ENCODE assay signal across 11 cellular contexts in the genomic region with DNA sequence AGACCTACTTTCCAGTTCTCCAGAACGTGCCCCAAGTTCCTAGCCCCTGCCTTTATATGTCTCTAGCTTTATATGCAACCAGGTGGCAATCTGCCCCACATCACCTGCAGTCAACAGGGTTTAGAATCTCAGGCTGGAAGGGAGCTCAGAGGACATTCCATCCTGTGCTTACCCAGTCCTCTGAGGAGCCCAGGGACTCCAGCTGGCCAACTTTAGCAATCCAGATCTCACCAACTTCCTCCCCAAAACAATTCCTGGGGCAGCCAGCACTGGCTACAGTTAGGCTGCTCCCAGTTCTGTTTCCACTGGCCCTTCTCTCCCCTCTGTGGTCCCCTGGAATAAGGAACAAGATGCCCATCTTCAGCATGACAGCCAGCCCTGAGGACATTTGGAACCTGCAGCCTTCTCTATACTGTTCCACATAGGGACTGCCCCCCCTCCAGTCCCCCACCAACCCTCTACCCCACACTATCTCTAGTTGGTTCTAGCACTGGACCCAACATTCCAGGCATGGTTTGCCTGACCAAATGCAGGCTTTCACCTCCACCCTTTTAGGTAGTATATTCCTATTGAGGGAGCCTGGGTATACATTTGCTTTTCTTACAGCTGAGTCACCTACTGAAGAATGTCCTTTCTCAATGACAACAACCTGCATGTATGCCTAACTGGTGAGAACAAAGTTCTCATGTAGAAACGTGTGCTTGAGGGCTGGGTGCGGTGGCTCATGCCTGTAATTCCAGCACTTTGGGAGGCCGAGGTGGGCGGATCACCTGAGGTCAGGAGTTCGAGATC. TPM values are rescaled to one million over a fixed set of nuclear protein-coding genes. Genes with fewer than 3 reads are reported as not detected.
DNase-seq lines count a peak whose midpoint lies in the region; ATAC-seq and TF ChIP-seq lines count a peak whose summit lies in the region.
"Had no signal": no experiment of that assay in that cellular context is flagged by ENCODE, and none has a peak within 500 bp of the region (broad histone marks: within the 10 kb centered on the region; RNA-seq: fewer than 3 reads in every experiment).

No MANE protein-coding gene starts in this region.

- peaks cover 23% of the 10 kb centered on the region; the same call in 1 of the 2 replicates for H3K79me2 ChIP-seq in OCI-LY7 (ENCODE audit: insufficient read depth, low read depth, low read length)

- H3K4me1 ChIP-seq in OCI-LY7 (ENCODE audit: insufficient read depth, low read length, poor library complexity, severe bottlenecking): peaks cover 12% of the 10 kb centered on the region

- no peak overlapping the region for H2AFZ ChIP-seq in OCI-LY7 (ENCODE audit: low read length)

- BruUV-seq in OCI-LY7 (replicated peaks; lab: Mats Ljungman, UMichigan): no TSS peak

- DNase-seq in T-helper 1 cell (no peak), foreskin fibroblast (peak; percentile 62 to 76), substantia nigra (lab: John Stamatoyannopoulos, UW) (no peak), DMS 273 treated with DMSO at 0.1 percent for 48 hours (lab: John Stamatoyannopoulos, UW) (no peak), OCI-LY7 (ENCODE audit: low spot score) (no peak)
- DNase-seq in stimulated activated effector memory CD8-positive, alpha-beta T cell treated with anti-CD3 and anti-CD28 coated beads, Interleukin-12 subunit alpha, Interleukin-12 subunit beta, amount 100 ng/mL, for 72 hours (ENCODE audit: low spot score in 2 of 2): no peak
- DNase-seq: NCI-H1436 treated with DMSO at 0.1 percent for 48 hours; stimulated activated CD4-positive, alpha-beta T cell treated with anti-CD3 and anti-CD28 coated beads, Interleukin-4, amount 100 ng/mL, for 1 hour had no signal

- H4K20me1 ChIP-seq in OCI-LY7 (ENCODE audit: insufficient read depth, low read length): peaks cover 9% of the 10 kb centered on the region; the same call in 1 of the 2 replicates

- no peak overlapping the region for H3K4me3 Mint-ChIP-seq in T-helper 1 cell treated with Interleukin-12 subunit alpha and Interleukin-12 subunit beta and Interleukin-4 antibody, amounts not matched to agents 30 μg/mL and 1 μg/mL, for 36 hours
- peak overlapping the region; percentile 19 for H3K4me3 Mint-ChIP-seq in stimulated activated effector memory CD8-positive, alpha-beta T cell treated with anti-CD3 and anti-CD28 coated beads, Interleukin-12 subunit alpha, Interleukin-12 subunit beta, amount 100 ng/mL, for 72 hours

- no peaks in the 10 kb centered on the region for H3K9me2 ChIP-seq in OCI-LY7 (ENCODE audit: insufficient read depth, low read length)

- peak overlapping the region; percentile 73 for H3K27ac Mint-ChIP-seq in T-helper 1 cell treated with Interleukin-12 subunit alpha and Interleukin-12 subunit beta and Interleukin-4 antibody, amounts not matched to agents 30 μg/mL and 1 μg/mL, for 36 hours
- peak overlapping the region; percentile 78 for H3K27ac Mint-ChIP-seq in stimulated activated effector memory CD8-positive, alpha-beta T cell treated with anti-CD3 and anti-CD28 coated beads, Interleukin-12 subunit alpha, Interleukin-12 subunit beta, amount 100 ng/mL, for 72 hours

- no peaks in the 10 kb centered on the region for H3K27me3 Mint-ChIP-seq in T-helper 1 cell treated with Interleukin-12 subunit alpha and Interleukin-12 subunit beta and Interleukin-4 antibody, amounts not matched to agents 30 μg/mL and 1 μg/mL, for 36 hours (ENCODE audit: low read depth)

- H3K4me1 Mint-ChIP-seq in T-helper 1 cell treated with Interleukin-12 subunit alpha and Interleukin-12 subunit beta and Interleukin-4 antibody, amounts not matched to agents 30 μg/mL and 1 μg/mL, for 36 hours (ENCODE audit: low read depth): peaks cover 64% of the 10 kb centered on the region
- peaks cover 95% of the 10 kb centered on the region for H3K4me1 Mint-ChIP-seq in stimulated activated effector memory CD8-positive, alpha-beta T cell treated with anti-CD3 and anti-CD28 coated beads, Interleukin-12 subunit alpha, Interleukin-12 subunit beta, amount 100 ng/mL, for 72 hours

- no peaks in the 10 kb centered on the region for H3K9me3 ChIP-seq in OCI-LY7 (ENCODE audit: low read length)

- H3K27ac ChIP-seq in substantia nigra (ENCODE audit: low read depth, low read length, poor library complexity, severe bottlenecking) (no peak overlapping the region), OCI-LY7 (ENCODE audit: low read depth, low read length, poor library complexity, severe bottlenecking) (no peak overlapping the region)
- H3K27ac ChIP-seq: 22Rv1 had no signal

- CTCF ChIA-PET in OCI-LY7 (lab: Charles Lee; ENCODE audit: unreplicated experiment): no interaction called here

- ATAC-seq in SK-N-SH treated with all-trans-retinoic acid at 6 μM for 48 hours: peak; percentile 58
- ATAC-seq in stimulated activated effector memory CD8-positive, alpha-beta T cell treated with anti-CD3 and anti-CD28 coated beads, Interleukin-12 subunit alpha, Interleukin-12 subunit beta, amount 100 ng/mL, for 72 hours: no peak

- intact Hi-C loops in OCI-LY7 (cut with micrococcal nuclease; ENCODE audit: unreplicated experiment): no loop called here

- H3K9me3 Mint-ChIP-seq in T-helper 1 cell treated with Interleukin-12 subunit alpha and Interleukin-12 subunit beta and Interleukin-4 antibody, amounts not matched to agents 30 μg/mL and 1 μg/mL, for 36 hours: no peaks in the 10 kb centered on the region
- no peaks in the 10 kb centered on the region for H3K9me3 Mint-ChIP-seq in stimulated activated effector memory CD8-positive, alpha-beta T cell treated with anti-CD3 and anti-CD28 coated beads, Interleukin-12 subunit alpha, Interleukin-12 subunit beta, amount 100 ng/mL, for 72 hours

- POLR2A ChIA-PET in OCI-LY7 (lab: Charles Lee): interaction anchor here (1.4 kb wide), 1 partner anchor 13 kb away, joined by 5 read pairs; no protein-coding TSS in a partner anchor

- TF ChIP-seq CTCF in foreskin fibroblast (IDR thresholded peaks at IDR 0.05; ENCODE audit: low read depth, low read length): no peak
- TF ChIP-seq CTCF in OCI-LY7 (conservative IDR thresholded peaks at IDR 0.05; ENCODE audit: low read length): no peak

- H3K36me3 ChIP-seq in OCI-LY7 (ENCODE audit: insufficient read depth, low read length): peaks cover 41% of the 10 kb centered on the region

- H3K36me3 Mint-ChIP-seq in T-helper 1 cell treated with Interleukin-12 subunit alpha and Interleukin-12 subunit beta and Interleukin-4 antibody, amounts not matched to agents 30 μg/mL and 1 μg/mL, for 36 hours (ENCODE audit: low read depth): peaks cover 61% of the 10 kb centered on the region
- peaks cover 97% of the 10 kb centered on the region for H3K36me3 Mint-ChIP-seq in stimulated activated effector memory CD8-positive, alpha-beta T cell treated with anti-CD3 and anti-CD28 coated beads, Interleukin-12 subunit alpha, Interleukin-12 subunit beta, amount 100 ng/mL, for 72 hours

- H3K4me2 ChIP-seq in OCI-LY7 (ENCODE audit: low read length): no peak overlapping the region

- H3K4me3 ChIP-seq in foreskin fibroblast (ENCODE audit: low read depth in 1 of 2, low read length in 2 of 2) (no peak overlapping the region), OCI-LY7 (ENCODE audit: low read depth, low read length, poor library complexity, severe bottlenecking) (no peak overlapping the region)

TF ChIP-seq in SK-N-SH treated with all-trans-retinoic acid at 6 μM for 48 hours, 23 proteins besides CTCF, POLR2A, EP300 and RAD21:
- TF ChIP-seq ZNF70 (CRISPR knock-in tag; IDR thresholded peaks at IDR 0.05) (peak; percentile 76), ZC3H10 (CRISPR knock-in tag; IDR thresholded peaks at IDR 0.05) (no peak)
- TF ChIP-seq, protein P1, sequence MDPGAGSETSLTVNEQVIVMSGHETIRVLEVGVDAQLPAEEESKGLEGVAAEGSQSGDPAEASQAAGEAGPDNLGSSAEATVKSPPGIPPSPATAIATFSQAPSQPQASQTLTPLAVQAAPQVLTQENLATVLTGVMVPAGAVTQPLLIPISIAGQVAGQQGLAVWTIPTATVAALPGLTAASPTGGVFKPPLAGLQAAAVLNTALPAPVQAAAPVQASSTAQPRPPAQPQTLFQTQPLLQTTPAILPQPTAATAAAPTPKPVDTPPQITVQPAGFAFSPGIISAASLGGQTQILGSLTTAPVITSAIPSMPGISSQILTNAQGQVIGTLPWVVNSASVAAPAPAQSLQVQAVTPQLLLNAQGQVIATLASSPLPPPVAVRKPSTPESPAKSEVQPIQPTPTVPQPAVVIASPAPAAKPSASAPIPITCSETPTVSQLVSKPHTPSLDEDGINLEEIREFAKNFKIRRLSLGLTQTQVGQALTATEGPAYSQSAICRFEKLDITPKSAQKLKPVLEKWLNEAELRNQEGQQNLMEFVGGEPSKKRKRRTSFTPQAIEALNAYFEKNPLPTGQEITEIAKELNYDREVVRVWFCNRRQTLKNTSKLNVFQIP (CRISPR knock-in tag; IDR thresholded peaks at IDR 0.05; ENCODE audit: borderline replicate concordance, low read depth): no peak

RNA-seq across cellular contexts. Expression of a gene that starts 8.4 kb away (rescaled TPM):
- total RNA-seq in OCI-LY7 (2014; rRNA removed; shearing (Covaris generic)): 51.4 and 55.9 TPM in 2 replicates
- 76.3 and 77.5 TPM in 2 replicates for total RNA-seq in OCI-LY7 (2022)

RNA-seq across cellular contexts. Expression of a gene that starts 52.0 kb away (rescaled TPM):
- not detected in 2 replicates for total RNA-seq in OCI-LY7 (2014; rRNA removed; shearing (Covaris generic))
- not detected in 2 replicates for total RNA-seq in OCI-LY7 (2022)

Comparison
In these comparisons a context has a peak if more than half of its experiments do, and no peak if none do; other contexts are left out.
1. DNase-seq: peak in foreskin fibroblast (2 of 2); none in T-helper 1 cell (0 of 5), stimulated activated effector memory CD8-positive, alpha-beta T cell treated with anti-CD3 and anti-CD28 coated beads, Interleukin-12 subunit alpha, Interleukin-12 subunit beta, amount 100 ng/mL, for 72 hours (0 of 2), substantia nigra (0 of 49), DMS 273 treated with DMSO at 0.1 percent for 48 hours (single experiment) and OCI-LY7 (single experiment).